10 cellular contexts compared by ENCODE assay signal in the genomic region with DNA sequence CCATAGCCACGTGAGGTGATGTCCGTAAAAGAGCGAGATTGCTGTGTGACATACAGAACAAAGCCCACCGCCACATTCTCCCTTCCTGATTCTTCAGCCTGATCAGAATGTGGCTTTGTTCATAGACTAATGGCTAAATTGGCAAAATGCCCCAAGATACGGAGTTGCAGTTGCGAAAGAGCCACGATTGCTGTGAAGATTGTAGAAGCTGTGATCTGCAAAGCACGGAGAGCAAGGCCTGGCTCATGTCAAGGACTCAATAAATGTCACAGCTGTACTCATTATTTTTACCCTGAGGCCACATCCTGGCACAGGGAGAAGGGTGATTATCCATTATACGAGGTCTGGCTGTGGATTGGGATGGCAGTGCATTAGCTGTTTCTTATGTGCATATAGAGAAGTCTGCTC. TPM values are rescaled to one million over a fixed set of nuclear protein-coding genes. Genes with fewer than 3 reads are reported as not detected.
DNase-seq lines count a peak whose midpoint lies in the region; ATAC-seq and TF ChIP-seq lines count a peak whose summit lies in the region.
"Had no signal": no experiment of that assay in that cellular context is flagged by ENCODE, and none has a peak within 500 bp of the region (broad histone marks: within the 10 kb centered on the region; RNA-seq: fewer than 3 reads in every experiment).

No MANE protein-coding gene starts in this region.

- no peaks in the 10 kb centered on the region for H4K20me1 ChIP-seq in BLaER1

- H3K4me1 ChIP-seq in BLaER1, result peaks cover 34% of the 10 kb centered on the region

- H3K27me3 ChIP-seq in BLaER1, result peaks cover 10% of the 10 kb centered on the region; the same call in 1 of the 2 replicates

- H3K4me2 ChIP-seq in BLaER1, result peak overlapping the region; percentile 6; the same call in 1 of the 2 replicates

- no peak overlapping the region for H3K9ac ChIP-seq in BLaER1

- ATAC-seq in HG03432 (IDR thresholded peaks at IDR 0.05; ENCODE audit: unreplicated experiment), result no peak
- ATAC-seq in GM21619 (IDR thresholded peaks at IDR 0.05; ENCODE audit: unreplicated experiment), result no peak

- DNase-seq in Kasumi-1 (lab: John Stamatoyannopoulos, UW) (peak; percentile 39 to 41), mucosa of gallbladder (ENCODE audit: low spot score) (peak; percentile 68)
- no peak for DNase-seq in activated CD8-positive, alpha-beta memory T cell treated with anti-CD3 and anti-CD28 coated beads for 24 hours
- no peak for DNase-seq in stimulated activated CD4-positive, alpha-beta T cell treated with anti-CD3 and anti-CD28 coated beads, Interleukin-12 subunit alpha, Interleukin-12 subunit beta, amount 100 ng/mL, for 4 hours
- DNase-seq: DND-41, Karpas-422 had no signal

- H3K27ac ChIP-seq in BLaER1 (no peak overlapping the region), VCaP (peak overlapping the region; percentile 97)

- H3K9me3 ChIP-seq in BLaER1, result no peaks in the 10 kb centered on the region

- H3K4me3 ChIP-seq in BLaER1, result no peak overlapping the region

- TF ChIP-seq CTCF in VCaP (conservative IDR thresholded peaks at IDR 0.05), result no peak

- H3K36me3 ChIP-seq in BLaER1, result no peaks in the 10 kb centered on the region

RNA-seq across cellular contexts. Expression of a gene that starts 34.2 kb away (rescaled TPM):
- total RNA-seq in mucosa of gallbladder, result 82.5 TPM

Comparison
In these comparisons a context has a peak if more than half of its experiments do, and no peak if none do; other contexts are left out.
1. DNase-seq: peak in Kasumi-1 (2 of 2) and mucosa of gallbladder (single experiment); none in activated CD8-positive, alpha-beta memory T cell treated with anti-CD3 and anti-CD28 coated beads for 24 hours (single experiment) and stimulated activated CD4-positive, alpha-beta T cell treated with anti-CD3 and anti-CD28 coated beads, Interleukin-12 subunit alpha, Interleukin-12 subunit beta, amount 100 ng/mL, for 4 hours (single experiment).